ENCODE assay signal across 1 cellular context in the genomic region with DNA sequence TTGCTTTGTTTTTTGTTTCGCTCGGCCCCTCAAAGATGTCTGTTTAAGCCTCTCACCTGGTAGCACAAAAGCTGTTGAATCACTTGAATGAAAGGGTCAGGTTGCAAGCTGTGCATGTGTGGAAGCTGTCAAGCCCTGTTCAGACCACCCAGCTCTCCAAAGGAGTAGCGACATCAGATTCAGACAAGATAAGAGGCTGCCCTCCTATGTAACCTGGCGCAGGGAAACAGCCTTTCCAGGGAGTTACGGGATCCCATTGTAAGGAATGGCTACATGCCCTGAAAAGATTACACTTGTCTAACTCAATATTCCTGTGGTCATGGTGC.
TF ChIP-seq lines count a peak whose summit lies in the region.

No MANE protein-coding gene starts in this region.

TF ChIP-seq in H1, 55 proteins besides CTCF, POLR2A, EP300 and RAD21 (continued from another document):
- TF ChIP-seq SIN3A (conservative IDR thresholded peaks at IDR 0.05 in 1 of 2, IDR thresholded peaks at IDR 0.05 in 1 of 2; ENCODE audit: low read depth in 1 of 2, low read length in 2 of 2): 0 out of 4 replicates have a peak, but pooled peaks of 1 of the 2 experiments have one; percentile 27
- TF ChIP-seq JUND (IDR thresholded peaks at IDR 0.05; ENCODE audit: low read length): no peak
- no peak for TF ChIP-seq RBBP5 (IDR thresholded peaks at IDR 0.05; ENCODE audit: borderline replicate concordance, low read depth, low read length)
- no peak for TF ChIP-seq PHF8 (conservative IDR thresholded peaks at IDR 0.05; ENCODE audit: low read depth, low read length)
- TF ChIP-seq SRF (IDR thresholded peaks at IDR 0.05; ENCODE audit: low read depth, low read length): no peak
- peak; percentile 4 for TF ChIP-seq NANOG (IDR thresholded peaks at IDR 0.05; ENCODE audit: insufficient read depth, low read depth, low read length, poor library complexity, severe bottlenecking)
